ENCODE assay signal across 19 cellular contexts in genomic region chr14:93682459-93682858, GRCh38.
DNase-seq lines count a peak whose midpoint lies in the region; ATAC-seq, FAIRE-seq and TF ChIP-seq lines count a peak whose summit lies in the region.
"Had no signal": no experiment of that assay in that cellular context is flagged by ENCODE, and none has a peak within 500 bp of the region (broad histone marks: within the 10 kb centered on the region; RNA-seq: fewer than 3 reads in every experiment).

No MANE protein-coding gene starts in this region.

- TF ChIP-seq CTCF in HepG2 (CRISPR knock-in tag; IDR thresholded peaks at IDR 0.05) (no peak), right lobe of liver (IDR thresholded peaks at IDR 0.05) (no peak), OCI-LY7 (conservative IDR thresholded peaks at IDR 0.05; ENCODE audit: low read length) (no peak)

- no peak overlapping the region for H3K9ac ChIP-seq in HepG2 (ENCODE audit: insufficient read depth, low read depth, low read length)
- H3K9ac ChIP-seq: BLaER1 had no signal

- DNase-seq in HepG2 (ENCODE audit: low spot score), result no peak
- DNase-seq in right lobe of liver, result no peak
- DNase-seq in OCI-LY7 (ENCODE audit: low spot score), result no peak
- no peak for DNase-seq in UCSD-AML1 (lab: John Stamatoyannopoulos, UW; ENCODE audit: unreplicated experiment)
- DNase-seq: ACHN; BE2C; C1 segment of cervical spinal cord; CD4-positive, alpha-beta memory T cell; CD4-positive, CD25-positive, alpha-beta regulatory T cell; CD8-positive, alpha-beta memory T cell; COR-L47; DMS79 treated with DMSO at 0.1 percent for 48 hours; GF-D8 had no signal

- TF ChIP-seq EP300 in HepG2 (IDR thresholded peaks at IDR 0.05; ENCODE audit: low read depth in 2 of 2, low read length in 2 of 2), result no peak
- TF ChIP-seq EP300 in HepG2 (CRISPR knock-in tag; IDR thresholded peaks at IDR 0.05; ENCODE audit: borderline replicate concordance), result no peak

- FAIRE-seq in HepG2 (lab: Jason Lieb, UNC), result no peak
- FAIRE-seq: G401.6, GM12891, GM19239 had no signal

- H2AFZ ChIP-seq in HepG2 (ENCODE audit: low read length) (no peak overlapping the region), OCI-LY7 (ENCODE audit: low read length) (peak overlapping the region; percentile 42; the same call in 1 of the 2 replicates)

- H3K4me1 ChIP-seq in HepG2 (ENCODE audit: insufficient read depth, low read length), result peaks cover 14% of the 10 kb centered on the region
- H3K4me1 ChIP-seq in right lobe of liver, result no peaks in the 10 kb centered on the region
- H3K4me1 ChIP-seq in OCI-LY7 (ENCODE audit: insufficient read depth, low read length, poor library complexity, severe bottlenecking), result no peaks in the 10 kb centered on the region

- POLR2A ChIA-PET in HepG2 (lab: Yijun Ruan, JAX) (no interaction called here), OCI-LY7 (lab: Charles Lee) (no interaction called here)

- H3K36me3 ChIP-seq in HepG2 (replicated peaks in 1 of 2; ENCODE audit: control insufficient read depth in 1 of 2, insufficient read depth in 2 of 2, low read length in 2 of 2), result no peaks in the 10 kb centered on the region
- H3K36me3 ChIP-seq in right lobe of liver, result no peaks in the 10 kb centered on the region
- H3K36me3 ChIP-seq in OCI-LY7 (ENCODE audit: insufficient read depth, low read length), result no peaks in the 10 kb centered on the region
- H3K36me3 ChIP-seq: BLaER1 had no signal

- 33% methylated on average over 2 of the region's 2 CpGs for WGBS in HepG2 (ENCODE audit: low lambda C conversion rate)
- WGBS in right lobe of liver (ENCODE audit: insufficient coverage, low coverage, low lambda C conversion rate, missing lambda C conversion rate), result 62% methylated on average over 2 of the region's 2 CpGs

- H3K9me2 ChIP-seq in OCI-LY7 (ENCODE audit: insufficient read depth, low read length), result no peaks in the 10 kb centered on the region

- H3K4me3 ChIP-seq in HepG2 (replicated peaks in 1 of 3; ENCODE audit: insufficient read depth in 1 of 3, low read depth in 2 of 3, low read length in 3 of 3) (no peak overlapping the region), right lobe of liver (no peak overlapping the region), OCI-LY7 (ENCODE audit: low read depth, low read length, poor library complexity, severe bottlenecking) (no peak overlapping the region)
- H3K4me3 ChIP-seq: BLaER1 had no signal

- H3K27me3 ChIP-seq in HepG2 (ENCODE audit: control insufficient read depth in 1 of 2, insufficient read depth in 2 of 2, low read length in 2 of 2), result peaks cover 0 to 7% of the 10 kb centered on the region in 2 experiments; a peak in 2 of 5 replicates
- no peaks in the 10 kb centered on the region for H3K27me3 ChIP-seq in right lobe of liver
- H3K27me3 ChIP-seq: BE2C, BLaER1 had no signal

- CTCF ChIA-PET in HepG2 (lab: Yijun Ruan, JAX; ENCODE audit: low intra/inter-chr PET ratio, low total read pairs) (no interaction called here), OCI-LY7 (lab: Charles Lee; ENCODE audit: unreplicated experiment) (no interaction called here)

- no peak for TF ChIP-seq RAD21 in HepG2 (CRISPR knock-in tag; IDR thresholded peaks at IDR 0.05)

- H3K9me3 ChIP-seq in HepG2 (ENCODE audit: low read length) (no peaks in the 10 kb centered on the region), right lobe of liver (no peaks in the 10 kb centered on the region), OCI-LY7 (ENCODE audit: low read length) (no peaks in the 10 kb centered on the region)
- H3K9me3 ChIP-seq: BE2C, BLaER1 had no signal

- BruUV-seq in HepG2 (replicated peaks; lab: Mats Ljungman, UMichigan) (no TSS peak), OCI-LY7 (replicated peaks; lab: Mats Ljungman, UMichigan) (no TSS peak)

- ATAC-seq in HepG2 (no peak), right lobe of liver (no peak), HG02759 (IDR thresholded peaks at IDR 0.05; ENCODE audit: unreplicated experiment) (no peak)

- H3K4me2 ChIP-seq in HepG2 (ENCODE audit: low read depth, low read length), result no peak overlapping the region
- H3K4me2 ChIP-seq in OCI-LY7 (ENCODE audit: low read length), result no peak overlapping the region

- in situ Hi-C loops in HepG2 (cut with HindIII; ENCODE audit: extremely low pct_ligation_motif_present, low pct_unique_long_range_greater_than_20kb), result no loop called here

- TF ChIP-seq POLR2A in HepG2 (IDR thresholded peaks at IDR 0.05; ENCODE audit: insufficient read depth in 1 of 2, low read depth in 2 of 2, low read length in 2 of 2) (no peak), right lobe of liver (IDR thresholded peaks at IDR 0.05) (no peak)

- intact Hi-C loops in HepG2 (cut with micrococcal nuclease; ENCODE audit: unreplicated experiment), result no loop called here
- intact Hi-C loops in right lobe of liver (cut with DNase I), result no loop called here
- intact Hi-C loops in OCI-LY7 (cut with micrococcal nuclease; ENCODE audit: unreplicated experiment), result no loop called here

- H4K20me1 ChIP-seq in HepG2 (ENCODE audit: insufficient read depth, low read length) (no peaks in the 10 kb centered on the region), OCI-LY7 (ENCODE audit: insufficient read depth, low read length) (no peaks in the 10 kb centered on the region)
- H4K20me1 ChIP-seq: BLaER1 had no signal

- H3K79me2 ChIP-seq in HepG2 (ENCODE audit: insufficient read depth, low read length), result no peaks in the 10 kb centered on the region
- no peaks in the 10 kb centered on the region for H3K79me2 ChIP-seq in OCI-LY7 (ENCODE audit: insufficient read depth, low read depth, low read length)

- H3K27ac ChIP-seq in HepG2 (ENCODE audit: extremely low read length, insufficient read depth, low read length) (no peak overlapping the region), right lobe of liver (no peak overlapping the region), OCI-LY7 (ENCODE audit: low read depth, low read length, poor library complexity, severe bottlenecking) (no peak overlapping the region)
- H3K27ac ChIP-seq: 22Rv1, BLaER1 had no signal

TF ChIP-seq in HepG2, 621 proteins besides CTCF, POLR2A, EP300 and RAD21:
- peak; percentile 62; the same call in 1 of the 2 replicates for TF ChIP-seq MAFF (IDR thresholded peaks at IDR 0.05; ENCODE audit: low read depth, low read length)
- peak; percentile 54 to 73 for TF ChIP-seq MAFK (conservative IDR thresholded peaks at IDR 0.05 in 1 of 2, IDR thresholded peaks at IDR 0.05 in 1 of 2; ENCODE audit: low read length in 2 of 2)
- TF ChIP-seq, protein P1, sequence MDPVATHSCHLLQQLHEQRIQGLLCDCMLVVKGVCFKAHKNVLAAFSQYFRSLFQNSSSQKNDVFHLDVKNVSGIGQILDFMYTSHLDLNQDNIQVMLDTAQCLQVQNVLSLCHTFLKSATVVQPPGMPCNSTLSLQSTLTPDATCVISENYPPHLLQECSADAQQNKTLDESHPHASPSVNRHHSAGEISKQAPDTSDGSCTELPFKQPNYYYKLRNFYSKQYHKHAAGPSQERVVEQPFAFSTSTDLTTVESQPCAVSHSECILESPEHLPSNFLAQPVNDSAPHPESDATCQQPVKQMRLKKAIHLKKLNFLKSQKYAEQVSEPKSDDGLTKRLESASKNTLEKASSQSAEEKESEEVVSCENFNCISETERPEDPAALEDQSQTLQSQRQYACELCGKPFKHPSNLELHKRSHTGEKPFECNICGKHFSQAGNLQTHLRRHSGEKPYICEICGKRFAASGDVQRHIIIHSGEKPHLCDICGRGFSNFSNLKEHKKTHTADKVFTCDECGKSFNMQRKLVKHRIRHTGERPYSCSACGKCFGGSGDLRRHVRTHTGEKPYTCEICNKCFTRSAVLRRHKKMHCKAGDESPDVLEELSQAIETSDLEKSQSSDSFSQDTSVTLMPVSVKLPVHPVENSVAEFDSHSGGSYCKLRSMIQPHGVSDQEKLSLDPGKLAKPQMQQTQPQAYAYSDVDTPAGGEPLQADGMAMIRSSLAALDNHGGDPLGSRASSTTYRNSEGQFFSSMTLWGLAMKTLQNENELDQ (CRISPR knock-in tag; IDR thresholded peaks at IDR 0.05; ENCODE audit: borderline replicate concordance), result no peak
